In genomic region chr20:17558154-17558940, GRCh38 we compare ENCODE assay signal across 1 cellular context.
TF ChIP-seq lines count a peak whose summit lies in the region.

No MANE protein-coding gene starts in this region.

TF ChIP-seq in WTC11, 78 proteins besides CTCF, POLR2A, EP300 and RAD21 (continued from another document):
- TF ChIP-seq PRDM15 (CRISPR knock-in tag; IDR thresholded peaks at IDR 0.05), result no peak
- TF ChIP-seq EMX1 (CRISPR knock-in tag; IDR thresholded peaks at IDR 0.05), result no peak
- TF ChIP-seq SOX15 (CRISPR knock-in tag; IDR thresholded peaks at IDR 0.05), result no peak
